In genomic region chr5:22998775-22999174, GRCh38 we compare ENCODE assay signal across 18 cellular contexts.
DNase-seq lines count a peak whose midpoint lies in the region; ATAC-seq and TF ChIP-seq lines count a peak whose summit lies in the region.
"Had no signal": no experiment of that assay in that cellular context is flagged by ENCODE, and none has a peak within 500 bp of the region (broad histone marks: within the 10 kb centered on the region; RNA-seq: fewer than 3 reads in every experiment).

No MANE protein-coding gene starts in this region.

- no peaks in the 10 kb centered on the region for H3K36me3 Mint-ChIP-seq in immature natural killer cell
- H3K36me3 Mint-ChIP-seq: CD8-positive, alpha-beta memory T cell had no signal

- no peak for TF ChIP-seq CTCF in mucosa of descending colon (IDR thresholded peaks at IDR 0.05)

- intact Hi-C loops in mucosa of descending colon (cut with DNase I, micrococcal nuclease) = no loop called here

- no peaks in the 10 kb centered on the region for H3K27me3 Mint-ChIP-seq in immature natural killer cell (ENCODE audit: low read depth in 3 of 3)
- H3K27me3 Mint-ChIP-seq: CD8-positive, alpha-beta memory T cell had no signal

- no peaks in the 10 kb centered on the region for H3K4me1 Mint-ChIP-seq in immature natural killer cell
- H3K4me1 Mint-ChIP-seq: CD8-positive, alpha-beta memory T cell; H9 had no signal

- ATAC-seq in GM18508 (IDR thresholded peaks at IDR 0.05; ENCODE audit: insufficient read depth, unreplicated experiment) = peak; percentile 50
- ATAC-seq in HG02852 (IDR thresholded peaks at IDR 0.05; ENCODE audit: unreplicated experiment) = peak; percentile 69
- ATAC-seq in mucosa of descending colon = no peak
- ATAC-seq: K562 had no signal

- no peak overlapping the region for H3K4me3 ChIP-seq in mucosa of descending colon
- H3K4me3 ChIP-seq: BLaER1, K562 had no signal

- no peak overlapping the region for H3K27ac Mint-ChIP-seq in immature natural killer cell
- H3K27ac Mint-ChIP-seq: CD8-positive, alpha-beta memory T cell; H9 had no signal

- no peaks in the 10 kb centered on the region for H3K9me3 ChIP-seq in mucosa of descending colon
- H3K9me3 ChIP-seq: BLaER1, Caco-2 had no signal

- no peak overlapping the region for H3K4me3 Mint-ChIP-seq in immature natural killer cell
- H3K4me3 Mint-ChIP-seq: CD8-positive, alpha-beta memory T cell; H9 had no signal

- H3K4me1 ChIP-seq in mucosa of descending colon (ENCODE audit: low read depth) = no peaks in the 10 kb centered on the region
- H3K4me1 ChIP-seq: BLaER1, Caco-2 had no signal

- no peaks in the 10 kb centered on the region for H3K36me3 ChIP-seq in mucosa of descending colon (ENCODE audit: low read depth)
- H3K36me3 ChIP-seq: BLaER1 had no signal

- DNase-seq in NCI-H446 (lab: John Stamatoyannopoulos, UW) (peak; percentile 65 to 80), cerebellar cortex (ENCODE audit: low spot score) (peak; percentile 7), globus pallidus (ENCODE audit: low spot score) (no peak), mucosa of descending colon (no peak), immature natural killer cell (no peak)
- DNase-seq: 8988T; AML-193; Caco-2; CD8-positive, alpha-beta memory T cell; DND-41; GF-D8; GOT3; H9; Kasumi-1 had no signal

- H3K9me3 Mint-ChIP-seq in immature natural killer cell = peaks cover 7 to 50% (median 15%) of the 10 kb centered on the region in 6 donors
- H3K9me3 Mint-ChIP-seq: H9 had no signal

Comparison
In these comparisons a context has a peak if more than half of its experiments do, and no peak if none do; other contexts are left out.
1. DNase-seq: peak in NCI-H446 (2 of 2) and cerebellar cortex (single experiment); none in globus pallidus (single experiment), mucosa of descending colon (0 of 3) and immature natural killer cell (0 of 3).